ENCODE assay signal across 18 cellular contexts in genomic region chr16:50664270-50664669, GRCh38. TPM values are rescaled to one million over a fixed set of nuclear protein-coding genes. Genes with fewer than 3 reads are reported as not detected.
DNase-seq lines count a peak whose midpoint lies in the region; ATAC-seq and TF ChIP-seq lines count a peak whose summit lies in the region.
"Had no signal": no experiment of that assay in that cellular context is flagged by ENCODE, and none has a peak within 500 bp of the region (broad histone marks: within the 10 kb centered on the region; RNA-seq: fewer than 3 reads in every experiment).

No MANE protein-coding gene starts in this region.

- no peak for TF ChIP-seq CTCF in natural killer cell (IDR thresholded peaks at IDR 0.05)
- TF ChIP-seq CTCF in MM.1S (IDR thresholded peaks at IDR 0.05; ENCODE audit: low read length), result no peak

- no peak overlapping the region for H3K4me3 Mint-ChIP-seq in natural killer cell treated with Interleukin-12 subunit alpha and Interleukin-12 subunit beta and Interleukin-15 and Interleukin-18, amount 100 ng/mL, for 72 hours
- H3K4me3 Mint-ChIP-seq in natural killer cell, result no peak overlapping the region
- peak overlapping the region; percentile 77 to 87 (median 84) for H3K4me3 Mint-ChIP-seq in immature natural killer cell

- no peaks in the 10 kb centered on the region for H3K9me3 Mint-ChIP-seq in natural killer cell treated with Interleukin-12 subunit alpha and Interleukin-12 subunit beta and Interleukin-15 and Interleukin-18, amount 100 ng/mL, for 72 hours
- no peaks in the 10 kb centered on the region for H3K9me3 Mint-ChIP-seq in natural killer cell
- H3K9me3 Mint-ChIP-seq in immature natural killer cell, result no peaks in the 10 kb centered on the region

- H3K27me3 Mint-ChIP-seq in natural killer cell treated with Interleukin-12 subunit alpha and Interleukin-12 subunit beta and Interleukin-15 and Interleukin-18, amount 100 ng/mL, for 72 hours, result no peaks in the 10 kb centered on the region
- H3K27me3 Mint-ChIP-seq in natural killer cell (ENCODE audit: low read depth in 2 of 2) (no peaks in the 10 kb centered on the region), immature natural killer cell (ENCODE audit: low read depth in 3 of 3) (peaks cover 2 to 9% (median 2%) of the 10 kb centered on the region in 3 donors)

- no peaks in the 10 kb centered on the region for H3K4me1 ChIP-seq in MM.1S (ENCODE audit: low read length)
- H3K4me1 ChIP-seq: SJCRH30 had no signal

- H3K9me2 ChIP-seq in MM.1S (replicated peaks; ENCODE audit: insufficient read depth, low read length), result no peaks in the 10 kb centered on the region

- H4K20me1 ChIP-seq in MM.1S (ENCODE audit: insufficient read depth, low read length), result no peaks in the 10 kb centered on the region

- H3K36me3 ChIP-seq in MM.1S (replicated peaks; ENCODE audit: insufficient read depth, low read length), result no peaks in the 10 kb centered on the region
- H3K36me3 ChIP-seq: SJCRH30 had no signal

- H3K79me2 ChIP-seq in MM.1S (ENCODE audit: low read length), result no peaks in the 10 kb centered on the region

- H3K9ac ChIP-seq in MM.1S (ENCODE audit: low read length), result no peak overlapping the region
- H3K9ac ChIP-seq: KMS-11 had no signal

- peaks cover 17 to 31% of the 10 kb centered on the region in 2 donors for H3K4me1 Mint-ChIP-seq in natural killer cell treated with Interleukin-12 subunit alpha and Interleukin-12 subunit beta and Interleukin-15 and Interleukin-18, amount 100 ng/mL, for 72 hours (ENCODE audit: low read depth in 2 of 2)
- H3K4me1 Mint-ChIP-seq in natural killer cell (peaks cover 23 to 30% of the 10 kb centered on the region in 2 donors), immature natural killer cell (peaks cover 36 to 39% of the 10 kb centered on the region in 2 donors)

- intact Hi-C loops in natural killer cell (cut with micrococcal nuclease), result no loop called here

- no peak overlapping the region for H3K27ac ChIP-seq in MM.1S (ENCODE audit: low read length)
- H3K27ac ChIP-seq: KMS-11, RWPE1, SJCRH30 had no signal

- H2AFZ ChIP-seq in MM.1S (ENCODE audit: low read length), result no peak overlapping the region

- H3K4me2 ChIP-seq in MM.1S (ENCODE audit: low read depth, low read length), result no peak overlapping the region
- H3K4me2 ChIP-seq: KMS-11 had no signal

- no peaks in the 10 kb centered on the region for H3K27me3 ChIP-seq in MM.1S (replicated peaks; ENCODE audit: insufficient read depth, low read length)
- H3K27me3 ChIP-seq: SJCRH30 had no signal

- H3K9me3 ChIP-seq in MM.1S (replicated peaks; ENCODE audit: insufficient read depth, low read length), result no peaks in the 10 kb centered on the region
- H3K9me3 ChIP-seq: SJCRH30 had no signal

- H3K4me3 ChIP-seq in MM.1S (ENCODE audit: low read length), result no peak overlapping the region
- H3K4me3 ChIP-seq: SJCRH30 had no signal

- no peaks in the 10 kb centered on the region; the same call in 1 of the 2 replicates for H3F3A ChIP-seq in MM.1S (ENCODE audit: insufficient read depth, low read length)

- H3K27ac Mint-ChIP-seq in natural killer cell treated with Interleukin-12 subunit alpha and Interleukin-12 subunit beta and Interleukin-15 and Interleukin-18, amount 100 ng/mL, for 72 hours, result peak overlapping the region; percentile 63 to 77
- H3K27ac Mint-ChIP-seq in natural killer cell (peak overlapping the region in 1 of 2 donors; percentile 93), immature natural killer cell (peak overlapping the region in 2 of 6 donors; percentile 79 to 80)

- no peaks in the 10 kb centered on the region for H3K36me3 Mint-ChIP-seq in natural killer cell treated with Interleukin-12 subunit alpha and Interleukin-12 subunit beta and Interleukin-15 and Interleukin-18, amount 100 ng/mL, for 72 hours
- no peaks in the 10 kb centered on the region for H3K36me3 Mint-ChIP-seq in natural killer cell
- peaks cover 0 to 9% (median 0%) of the 10 kb centered on the region in 3 donors for H3K36me3 Mint-ChIP-seq in immature natural killer cell

- DNase-seq in natural killer cell treated with Interleukin-12 subunit alpha and Interleukin-12 subunit beta and Interleukin-15 and Interleukin-18, amount 100 ng/mL, for 72 hours (ENCODE audit: low spot score), result no peak
- no peak for DNase-seq in natural killer cell
- DNase-seq in GF-D8 (lab: John Stamatoyannopoulos, UW), result peak; percentile 24
- DNase-seq in immature natural killer cell, result no peak
- no peak for DNase-seq in activated T-cell treated with anti-CD3 and anti-CD28 coated beads for 4 hours
- no peak for DNase-seq in MM.1S
- DNase-seq: C1 segment of cervical spinal cord, DND-41, GDM1, GOT3, NCI-H1092 treated with DMSO at 0.1 percent for 48 hours, NCI-H1694, SJCRH30 had no signal

- no peak for ATAC-seq in natural killer cell treated with Interleukin-12 subunit alpha and Interleukin-12 subunit beta and Interleukin-15 and Interleukin-18, amount 100 ng/mL, for 72 hours
- ATAC-seq in natural killer cell (no peak), HG02610 (IDR thresholded peaks at IDR 0.05; ENCODE audit: unreplicated experiment) (no peak)

RNA-seq across cellular contexts. Expression of gene SNX20, which starts 16.8 kb away (rescaled TPM):
- 10 to 100 TPM; 26.2 to 38.4 TPM for total RNA-seq in natural killer cell treated with Interleukin-12 subunit alpha and Interleukin-12 subunit beta and Interleukin-15 and Interleukin-18, amount 100 ng/mL, for 72 hours
- total RNA-seq in natural killer cell, result 10 to 100 TPM; 33.0 to 53.9 (median 51.7) TPM
- polyA plus RNA-seq in immature natural killer cell, result 10 to 100 TPM; 28.7 to 74.9 (median 30.9) TPM
- total RNA-seq: MCF 10A, SJCRH30 had no signal
- polyA plus RNA-seq: AG04450 had no signal

RNA-seq across cellular contexts. Expression of gene NOD2, which starts 29.1 kb away (rescaled TPM):
- 10 to 100 TPM in 1 of 2 donors, 1 to 10 TPM in 1; 3.7 to 11.2 TPM for total RNA-seq in natural killer cell treated with Interleukin-12 subunit alpha and Interleukin-12 subunit beta and Interleukin-15 and Interleukin-18, amount 100 ng/mL, for 72 hours
- 1 to 10 TPM; 2.8 to 8.6 (median 2.9) TPM for total RNA-seq in natural killer cell
- polyA plus RNA-seq in immature natural killer cell, result 1 to 10 TPM in 1 of 3 donors, under 1 TPM in 1, not detected in 1; 0.76 to 1.5 TPM
- total RNA-seq: SJCRH30 had no signal
- polyA plus RNA-seq: AG04450 had no signal

Comparison
In these comparisons a context has a peak if more than half of its experiments do, and no peak if none do; other contexts are left out.
1. H3K4me3 Mint-ChIP-seq: peak in immature natural killer cell (5 of 5); none in natural killer cell treated with Interleukin-12 subunit alpha and Interleukin-12 subunit beta and Interleukin-15 and Interleukin-18, amount 100 ng/mL, for 72 hours (single experiment) and natural killer cell (single experiment).